ENCODE assay signal across 18 cellular contexts in the genomic region with DNA sequence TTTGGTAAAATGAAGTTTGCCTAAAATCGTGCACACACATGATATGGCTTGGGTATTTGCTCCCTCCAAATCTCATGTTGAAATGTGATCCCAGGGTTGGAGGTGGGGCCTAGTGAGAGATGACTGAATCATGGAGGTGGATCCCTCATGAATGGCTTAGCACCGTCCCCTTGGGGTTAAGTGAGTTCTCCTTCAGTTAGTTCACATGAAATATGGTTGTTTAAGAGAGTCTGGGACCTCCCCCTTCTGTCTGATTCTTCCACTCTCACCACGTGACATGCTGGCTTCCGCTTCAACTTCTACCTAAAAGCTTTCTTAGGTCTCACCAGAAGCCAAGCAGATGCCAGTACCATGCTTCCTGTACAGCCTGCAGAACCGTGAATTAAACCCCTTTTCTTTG. TPM values are rescaled to one million over a fixed set of nuclear protein-coding genes. Genes with fewer than 3 reads are reported as not detected.
DNase-seq lines count a peak whose midpoint lies in the region; ATAC-seq and TF ChIP-seq lines count a peak whose summit lies in the region.
"Had no signal": no experiment of that assay in that cellular context is flagged by ENCODE, and none has a peak within 500 bp of the region (broad histone marks: within the 10 kb centered on the region; RNA-seq: fewer than 3 reads in every experiment).

No MANE protein-coding gene starts in this region.

- DNase-seq in Daoy (ENCODE audit: low read depth) (peak; percentile 81), SK-MEL-5 (ENCODE audit: low read depth, low spot score) (peak; percentile 13), left colon (no peak), NCI-H526 treated with DMSO at 0.1 percent for 48 hours (lab: John Stamatoyannopoulos, UW) (no peak), osteocyte (ENCODE audit: extremely low spot score, unreplicated experiment) (no peak), AG08395 (ENCODE audit: low spot score) (no peak), testis (no peak)
- DNase-seq: activated CD8-positive, alpha-beta memory T cell treated with anti-CD3 and anti-CD28 coated beads for 24 hours; esophagus squamous epithelium; hypothalamus; pancreas; Peyer's patch; spleen; stimulated activated naive CD4-positive, alpha-beta T cell treated with Interleukin-2 at 50 U/mL for 16 hours had no signal

- TF ChIP-seq CTCF in osteocyte (IDR thresholded peaks at IDR 0.05) (no peak), testis (IDR thresholded peaks at IDR 0.05) (no peak)

- H3K4me1 Mint-ChIP-seq in osteocyte (ENCODE audit: unreplicated experiment), result peaks cover 26% of the 10 kb centered on the region

- no peak for TF ChIP-seq EP300 in Ishikawa (IDR thresholded peaks at IDR 0.05; ENCODE audit: borderline replicate concordance)

- H3K27ac ChIP-seq in testis, result no peak overlapping the region
- H3K27ac ChIP-seq: ascending aorta, C4-2B, esophagus squamous epithelium, pancreas, Peyer's patch had no signal

- ATAC-seq in left colon, result peak; percentile 27
- ATAC-seq: GM12878, pancreas had no signal

- intact Hi-C loops in left colon (cut with DNase I, micrococcal nuclease) (no loop called here), testis (cut with DNase I; ENCODE audit: low total_unique reads) (no loop called here)

- H3K36me3 ChIP-seq in testis (ENCODE audit: low read depth, missing control alignments), result no peaks in the 10 kb centered on the region
- H3K36me3 ChIP-seq: ascending aorta, pancreas, Peyer's patch, spleen had no signal

- no peak for TF ChIP-seq POLR2A in testis (IDR thresholded peaks at IDR 0.05)

- H3K27me3 Mint-ChIP-seq in osteocyte (ENCODE audit: unreplicated experiment), result no peaks in the 10 kb centered on the region

- no peaks in the 10 kb centered on the region for H3K9me3 ChIP-seq in testis
- H3K9me3 ChIP-seq: ascending aorta, esophagus squamous epithelium, pancreas, Peyer's patch, spleen had no signal

- in situ Hi-C loops in SK-MEL-5 (cut with HindIII; ENCODE audit: low pct_unique_long_range_greater_than_20kb, low sequenced_read_pairs), result no loop called here

- H3K4me3 Mint-ChIP-seq in osteocyte (ENCODE audit: unreplicated experiment), result no peak overlapping the region

- no peaks in the 10 kb centered on the region for H3K9me3 Mint-ChIP-seq in osteocyte (ENCODE audit: unreplicated experiment)

- no peak overlapping the region for H3K4me3 ChIP-seq in testis
- H3K4me3 ChIP-seq: ascending aorta, esophagus squamous epithelium, GM12878, pancreas, Peyer's patch, spleen had no signal

- H3K36me3 Mint-ChIP-seq in osteocyte (ENCODE audit: unreplicated experiment), result peaks cover 3% of the 10 kb centered on the region

- no peak overlapping the region for H3K27ac Mint-ChIP-seq in osteocyte (ENCODE audit: unreplicated experiment)

- no peaks in the 10 kb centered on the region for H3K4me1 ChIP-seq in testis
- H3K4me1 ChIP-seq: pancreas, Peyer's patch had no signal

- no peaks in the 10 kb centered on the region for H3K27me3 ChIP-seq in testis
- H3K27me3 ChIP-seq: ascending aorta, esophagus squamous epithelium, pancreas, Peyer's patch, spleen had no signal

- WGBS in testis, 2 donors, result 87% methylated on average over 5 of the region's 5 CpGs

- TF ChIP-seq RAD21 in Ishikawa (IDR thresholded peaks at IDR 0.05; ENCODE audit: low read depth), result no peak

TF ChIP-seq in Ishikawa, 13 proteins besides CTCF, POLR2A, EP300 and RAD21:
- TF ChIP-seq TAF1 (IDR thresholded peaks at IDR 0.05; ENCODE audit: low read depth) (no peak), CEBPB (IDR thresholded peaks at IDR 0.05) (no peak), CREB1 (IDR thresholded peaks at IDR 0.05; ENCODE audit: low read depth) (no peak), ZBTB7A (IDR thresholded peaks at IDR 0.05; ENCODE audit: low read depth) (no peak)
- TF ChIP-seq, protein P1, sequence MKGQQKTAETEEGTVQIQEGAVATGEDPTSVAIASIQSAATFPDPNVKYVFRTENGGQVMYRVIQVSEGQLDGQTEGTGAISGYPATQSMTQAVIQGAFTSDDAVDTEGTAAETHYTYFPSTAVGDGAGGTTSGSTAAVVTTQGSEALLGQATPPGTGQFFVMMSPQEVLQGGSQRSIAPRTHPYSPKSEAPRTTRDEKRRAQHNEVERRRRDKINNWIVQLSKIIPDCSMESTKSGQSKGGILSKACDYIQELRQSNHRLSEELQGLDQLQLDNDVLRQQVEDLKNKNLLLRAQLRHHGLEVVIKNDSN (IDR thresholded peaks at IDR 0.05), result peak; percentile 69

RNA-seq across cellular contexts. Expression of a gene that starts 58.4 kb away (rescaled TPM):
- total RNA-seq in Daoy (2014; rRNA removed; shearing (Covaris generic)), result 33.7 and 37.4 TPM in 2 replicates
- total RNA-seq in SK-MEL-5 (2014; rRNA removed; shearing (Covaris generic)), result 9.2 and 9.5 TPM in 2 replicates
- 12.3 and 13.6 TPM in 2 replicates for polyA plus RNA-seq in SK-MEL-5 (2015; cell fraction: cytosol; rRNA removed)
- polyA plus RNA-seq in SK-MEL-5 (2015; cell fraction: nucleus; rRNA removed), result 13.1 and 15.9 TPM in 2 replicates
- total RNA-seq in left colon (10 to 100 TPM; 76.5 to 89.8 TPM), osteocyte (12.3 and 14.5 TPM in 2 replicates), testis (10 to 100 TPM; 36.1 to 43.4 TPM)
- 19.5 TPM for polyA plus RNA-seq in testis (ENCODE audit: insufficient read depth, low read depth, low replicate concordance)

Comparison
In these comparisons a context has a peak if more than half of its experiments do, and no peak if none do; other contexts are left out.
1. DNase-seq: peak in Daoy (single experiment) and SK-MEL-5 (single experiment); none in left colon (0 of 2), NCI-H526 treated with DMSO at 0.1 percent for 48 hours (single experiment), osteocyte (single experiment), AG08395 (single experiment) and testis (single experiment).